In the genomic region with DNA sequence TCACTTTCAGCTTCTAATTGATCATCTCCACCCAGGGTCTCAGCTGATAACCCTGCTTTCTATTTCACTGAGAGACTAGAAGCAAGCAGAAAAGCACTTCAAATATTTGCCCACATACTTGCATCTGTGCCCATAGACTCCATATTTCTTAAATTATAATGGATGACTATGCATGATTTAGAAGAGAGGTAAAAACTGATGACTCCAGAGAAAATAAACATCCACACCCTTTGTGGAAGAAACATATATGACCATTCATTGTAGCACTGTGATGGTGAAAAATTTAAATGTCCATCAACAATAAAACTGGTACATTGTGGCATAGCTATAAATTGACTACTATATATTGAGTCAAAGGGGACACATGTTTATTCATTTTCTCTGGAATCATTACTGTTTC, we compare ENCODE assay signal across 25 cellular contexts.
"Had no signal": no experiment of that assay in that cellular context is flagged by ENCODE, and none has a peak within 500 bp of the region (broad histone marks: within the 10 kb centered on the region; RNA-seq: fewer than 3 reads in every experiment).

No MANE protein-coding gene starts in this region.

- DNase-seq: stimulated activated CD4-positive, alpha-beta T cell treated with anti-CD3 and anti-CD28 coated beads, Interleukin-2, amount 100 ng/mL, for 48 hours; stimulated activated CD4-positive, alpha-beta T cell treated with anti-CD3 and anti-CD28 coated beads, Interleukin-4, amount 100 ng/mL, for 1 hour; stimulated activated CD4-positive, alpha-beta T cell treated with anti-CD3 and anti-CD28 coated beads, Interleukin-4, amount 100 ng/mL, for 24 hours; stimulated activated CD4-positive, alpha-beta T cell treated with anti-CD3 and anti-CD28 coated beads, Interleukin-4, amount 100 ng/mL, for 4 hours; stimulated activated CD8-positive, alpha-beta memory T cell treated with anti-CD3 and anti-CD28 coated beads, Interleukin-4, amount 100 ng/mL, for 48 hours; stimulated activated naive B cell treated with anti-CD40 and anti-IgM and Interleukin-4, amounts not matched to agents 10 μg/mL and 1 μg/mL and 100 μg/mL, for 72 hours; stimulated activated naive CD4-positive, alpha-beta T cell; stimulated activated naive CD4-positive, alpha-beta T cell treated with Interleukin-2 at 50 U/mL for 16 hours; stimulated activated naive CD8-positive, alpha-beta T cell treated with anti-CD3 and anti-CD28 coated beads, Interleukin-15, amount 100 ng/mL, for 72 hours; stimulated activated naive CD8-positive, alpha-beta T cell treated with anti-CD3 and anti-CD28 coated beads, Interleukin-15, Interleukin-2, amounts not matched to agents 100 U/mL and 50 U/mL, for 24 hours; stomach; substantia nigra; testis; thyroid gland; tibial artery; transverse colon; upper lobe of left lung; upper lobe of right lung; uterus had no signal

- H3K9me3 ChIP-seq: stomach, suprapubic skin, testis, thoracic aorta, thyroid gland, tibial artery, transverse colon, upper lobe of left lung, upper lobe of right lung, uterus, vagina had no signal

- FAIRE-seq: urothelium cell line had no signal

- H3K36me3 ChIP-seq: stomach, suprapubic skin, thoracic aorta, thyroid gland, tibial artery, tibial nerve, transverse colon, upper lobe of left lung, upper lobe of right lung, uterus, vagina had no signal

- H3K4me1 ChIP-seq: stomach, suprapubic skin, testis, thyroid gland, tibial artery, tibial nerve, transverse colon, upper lobe of right lung, uterus had no signal

- H3K27ac ChIP-seq: stomach, suprapubic skin, testis, thoracic aorta, thyroid gland, tibial artery, tibial nerve, transverse colon, upper lobe of left lung, upper lobe of right lung, uterus, vagina had no signal

- ATAC-seq: stimulated activated effector memory CD8-positive, alpha-beta T cell treated with anti-CD3 and anti-CD28 coated beads, Interleukin-12 subunit alpha, Interleukin-12 subunit beta, amount 100 ng/mL, for 72 hours; stimulated activated naive B cell treated with anti-CD40 and anti-IgM and Interleukin-4, amounts not matched to agents 10 μg/mL and 1 μg/mL and 100 μg/mL, for 72 hours; stimulated activated naive CD8-positive, alpha-beta T cell treated with anti-CD3 and anti-CD28 coated beads, Interleukin-15, amount 100 ng/mL, for 72 hours; stimulated activated naive CD8-positive, alpha-beta T cell treated with anti-CD3 and anti-CD28 coated beads, Interleukin-15, Interleukin-2, amounts not matched to agents 100 U/mL and 50 U/mL, for 24 hours; upper lobe of right lung had no signal

- H3K27me3 ChIP-seq: testis, thyroid gland, transverse colon, upper lobe of left lung, upper lobe of right lung, uterus, vagina had no signal

- H3K4me3 ChIP-seq: stomach, suprapubic skin, testis, thoracic aorta, thyroid gland, tibial artery, tibial nerve, transverse colon, upper lobe of left lung, upper lobe of right lung, uterus, vagina had no signal
